ENCODE assay signal across 1 cellular context in genomic region chr2:231780909-231781797, GRCh38.
TF ChIP-seq lines count a peak whose summit lies in the region.

TSS of gene PDE6D (minus strand) at chr2:231781282. CDS start at chr2:231781114, 168 bp downstream.

TF ChIP-seq in K562, 482 proteins besides CTCF, POLR2A, EP300 and RAD21 (continued from another document and continues in another):
- TF ChIP-seq ZNF280B (CRISPR knock-in tag; IDR thresholded peaks at IDR 0.05), result no peak
- TF ChIP-seq ZNF609 (CRISPR knock-in tag; IDR thresholded peaks at IDR 0.05; ENCODE audit: borderline replicate concordance), result no peak
- TF ChIP-seq CHD1 (IDR thresholded peaks at IDR 0.05; ENCODE audit: low read length), result no peak
- no peak for TF ChIP-seq ZNF395 (CRISPR knock-in tag; IDR thresholded peaks at IDR 0.05)
- no peak for TF ChIP-seq KAT2B (IDR thresholded peaks at IDR 0.05; ENCODE audit: low read depth, low read length)
- TF ChIP-seq CHD7 (IDR thresholded peaks at IDR 0.05; ENCODE audit: low read depth, low read length), result no peak
- no peak for TF ChIP-seq ZNF764 (CRISPR knock-in tag; IDR thresholded peaks at IDR 0.05; ENCODE audit: low read depth)
- TF ChIP-seq EGR1 (conservative IDR thresholded peaks at IDR 0.05), result 0 out of 2 replicates have a peak, but pooled peaks have one; percentile 7
- no peak for TF ChIP-seq PTBP1 (IDR thresholded peaks at IDR 0.05; ENCODE audit: low read depth, low read length)
- no peak for TF ChIP-seq LEF1 (IDR thresholded peaks at IDR 0.05)
- no peak for TF ChIP-seq RFX7 (CRISPR knock-in tag; IDR thresholded peaks at IDR 0.05)
- TF ChIP-seq CREM (IDR thresholded peaks at IDR 0.05; ENCODE audit: low read depth), result peak; percentile 89
- no peak for TF ChIP-seq ZNF518B (CRISPR knock-in tag; IDR thresholded peaks at IDR 0.05)
- no peak for TF ChIP-seq HNRNPUL1 (IDR thresholded peaks at IDR 0.05; ENCODE audit: low read length)
- no peak for TF ChIP-seq BRCA1 (IDR thresholded peaks at IDR 0.05)
- TF ChIP-seq BRCA1 (CRISPR knock-in tag; IDR thresholded peaks at IDR 0.05), result no peak
- TF ChIP-seq BRD4 (IDR thresholded peaks at IDR 0.05), result no peak
- TF ChIP-seq NFIX (CRISPR knock-in tag; IDR thresholded peaks at IDR 0.05; ENCODE audit: low read depth), result no peak
- TF ChIP-seq TOE1 (IDR thresholded peaks at IDR 0.05; ENCODE audit: borderline replicate concordance), result 0 out of 2 replicates have a peak, but pooled peaks have one; percentile 18
- TF ChIP-seq TOE1 (CRISPR knock-in tag; IDR thresholded peaks at IDR 0.05; ENCODE audit: borderline replicate concordance, low read depth), result no peak
- no peak for TF ChIP-seq HMG20A (CRISPR knock-in tag; conservative IDR thresholded peaks at IDR 0.05)
- TF ChIP-seq ZNF217 (CRISPR knock-in tag; IDR thresholded peaks at IDR 0.05), result no peak
- peak; percentile 17 to 35; a peak in 2 of 4 replicates for TF ChIP-seq SIN3A (IDR thresholded peaks at IDR 0.05; ENCODE audit: borderline replicate concordance in 2 of 2, control insufficient read depth in 1 of 2, low read depth in 2 of 2, low read length in 2 of 2)
- TF ChIP-seq CXXC5 (CRISPR knock-in tag; IDR thresholded peaks at IDR 0.05), result peak; percentile 84
- no peak for TF ChIP-seq PHF20 (IDR thresholded peaks at IDR 0.05; ENCODE audit: partially characterized antibody)
- TF ChIP-seq ZNF311 (CRISPR knock-in tag; IDR thresholded peaks at IDR 0.05), result no peak
- TF ChIP-seq NR2C2 (CRISPR knock-in tag; IDR thresholded peaks at IDR 0.05), result no peak
- peak; percentile 84 for TF ChIP-seq NR2C2 (tag; IDR thresholded peaks at IDR 0.05)
- TF ChIP-seq IRF1 (CRISPR knock-in tag; IDR thresholded peaks at IDR 0.05; ENCODE audit: borderline replicate concordance), result no peak
- TF ChIP-seq KLF16 (IDR thresholded peaks at IDR 0.05), result no peak
